In genomic region chrX:69156638-69157037, GRCh38 we compare ENCODE assay signal across 21 cellular contexts.
"Had no signal": no experiment of that assay in that cellular context is flagged by ENCODE, and none has a peak within 500 bp of the region (broad histone marks: within the 10 kb centered on the region; RNA-seq: fewer than 3 reads in every experiment).

No MANE protein-coding gene starts in this region.

- H3K27ac Mint-ChIP-seq: endodermal cell, naive B cell had no signal

- H3K4me3 ChIP-seq: hepatocyte, lung, stomach, uterus had no signal

- H3K9me3 Mint-ChIP-seq: nephron had no signal

- ATAC-seq: foreskin keratinocyte, left colon, left ventricle myocardium superior, right cardiac atrium had no signal

- H3K4me2 ChIP-seq: hepatocyte had no signal

- H3K27me3 ChIP-seq: foreskin keratinocyte, hepatocyte, uterus had no signal

- H3K36me3 ChIP-seq: uterus had no signal

- DNase-seq: dermis blood vessel endothelial cell; effector CD4-positive, alpha-beta T cell; endodermal cell; erythroblast; foreskin keratinocyte; left colon; left ventricle myocardium superior; mesenchymal stem cell; naive B cell; posterior cingulate gyrus; right cardiac atrium; small intestine; stimulated activated CD4-positive, alpha-beta T cell treated with anti-CD3 and anti-CD28 coated beads, Interleukin-12 subunit alpha, Interleukin-12 subunit beta, amount 100 ng/mL, for 4 hours; stimulated activated naive CD4-positive, alpha-beta T cell; stomach; trophoblast cell; uterus had no signal

- H2AFZ ChIP-seq: hepatocyte had no signal

- H3K4me3 Mint-ChIP-seq: endodermal cell, naive B cell, nephron had no signal

- H3K9me3 ChIP-seq: stomach, uterus had no signal

- H3K79me2 ChIP-seq: hepatocyte had no signal

- H3K4me1 Mint-ChIP-seq: naive B cell had no signal

- H3K27me3 Mint-ChIP-seq: naive B cell had no signal

- H3K4me1 ChIP-seq: uterus had no signal

- H3K27ac ChIP-seq: foreskin keratinocyte, hepatocyte, stomach, uterus had no signal

- FAIRE-seq: endothelial cell of umbilical vein, small intestine had no signal
